Comparison of ENCODE assay signal across 19 cellular contexts in genomic region chr1:62317021-62317768, GRCh38. TPM values are rescaled to one million over a fixed set of nuclear protein-coding genes. Genes with fewer than 3 reads are reported as not detected.
DNase-seq lines count a peak whose midpoint lies in the region; ATAC-seq lines count a peak whose summit lies in the region.
"Had no signal": no experiment of that assay in that cellular context is flagged by ENCODE, and none has a peak within 500 bp of the region (broad histone marks: within the 10 kb centered on the region; RNA-seq: fewer than 3 reads in every experiment).

No MANE protein-coding gene starts in this region.

- H3K23ac ChIP-seq in trophoblast cell (ENCODE audit: low read length) (peak overlapping the region; percentile 67), mesenchymal stem cell (ENCODE audit: low read length in 2 of 2) (no peak overlapping the region)

- H4K8ac ChIP-seq in trophoblast cell (ENCODE audit: low read depth, low read length) = no peak overlapping the region
- no peak overlapping the region for H4K8ac ChIP-seq in mesenchymal stem cell (ENCODE audit: low read length)

- H3K4me1 ChIP-seq in trophoblast cell (ENCODE audit: control insufficient read depth in 1 of 2, insufficient read depth in 2 of 2, low read length in 2 of 2) (peaks cover 34 to 43% of the 10 kb centered on the region in 2 experiments), mesenchymal stem cell (ENCODE audit: control insufficient read depth, insufficient read depth, low read depth, low read length) (peaks cover 13% of the 10 kb centered on the region)
- H3K4me1 ChIP-seq: BLaER1 had no signal

- H4K91ac ChIP-seq in trophoblast cell (ENCODE audit: low read depth, low read length) (no peak overlapping the region), mesenchymal stem cell (ENCODE audit: low read length) (no peak overlapping the region)

- H3K4ac ChIP-seq in trophoblast cell (ENCODE audit: low read depth, low read length) (peak overlapping the region; percentile 30), mesenchymal stem cell (ENCODE audit: low read depth in 1 of 2, low read length in 2 of 2) (no peak overlapping the region)

- H2BK120ac ChIP-seq in trophoblast cell (ENCODE audit: insufficient read depth, low read length, poor library complexity) (no peak overlapping the region), mesenchymal stem cell (ENCODE audit: low read depth, low read length) (no peak overlapping the region)

- H2BK15ac ChIP-seq in mesenchymal stem cell (ENCODE audit: low read depth, poor library complexity, severe bottlenecking) = no peak overlapping the region

- no CpG with 5 or more reads among the region's 9 CpGs for WGBS in trophoblast cell (ENCODE audit: extremely low coverage, insufficient coverage, insufficient read length)
- 73% methylated on average over 8 of the region's 9 CpGs for WGBS in mesenchymal stem cell

- no peak overlapping the region for H3K27ac ChIP-seq in trophoblast cell (ENCODE audit: low read depth, low read length)
- H3K27ac ChIP-seq in mesenchymal stem cell (ENCODE audit: low read length, poor library complexity, severe bottlenecking) = no peak overlapping the region
- H3K27ac ChIP-seq: BLaER1, HL-60, Peyer's patch had no signal

- no peak overlapping the region for H2AFZ ChIP-seq in trophoblast cell (ENCODE audit: insufficient read depth, low read length, poor library complexity)
- no peak overlapping the region for H2AFZ ChIP-seq in mesenchymal stem cell (ENCODE audit: low read depth, low read length)

- no peak overlapping the region for H4K12ac ChIP-seq in trophoblast cell (ENCODE audit: low read depth, low read length)

- H3K79me2 ChIP-seq in trophoblast cell (ENCODE audit: control insufficient read depth, insufficient read depth, low read length, poor library complexity) = peaks cover 36% of the 10 kb centered on the region

- ATAC-seq in left lobe of liver (peak; percentile 66), HG03469 (IDR thresholded peaks at IDR 0.05; ENCODE audit: unreplicated experiment) (no peak)
- ATAC-seq: CD8-positive, alpha-beta T cell; Right ventricle myocardium inferior had no signal

- H3K4me2 ChIP-seq in trophoblast cell (ENCODE audit: low read length) (peak overlapping the region; percentile 84), mesenchymal stem cell (ENCODE audit: low read length, poor library complexity, severe bottlenecking) (no peak overlapping the region)
- H3K4me2 ChIP-seq: BLaER1, SK-N-SH had no signal

- H3K14ac ChIP-seq in trophoblast cell (ENCODE audit: low read length) (no peak overlapping the region), mesenchymal stem cell (ENCODE audit: low read length in 2 of 2) (no peak overlapping the region)

- H3K9me3 ChIP-seq in trophoblast cell (ENCODE audit: insufficient read depth, low read depth, low read length) (no peaks in the 10 kb centered on the region), mesenchymal stem cell (ENCODE audit: control insufficient read depth, low read length) (no peaks in the 10 kb centered on the region)
- H3K9me3 ChIP-seq: Peyer's patch, SK-N-SH had no signal

- H3K27me3 ChIP-seq in trophoblast cell (ENCODE audit: insufficient read depth, low read length) = no peaks in the 10 kb centered on the region
- peaks cover 64 to 74% of the 10 kb centered on the region in 2 experiments for H3K27me3 ChIP-seq in mesenchymal stem cell (ENCODE audit: control insufficient read depth in 1 of 2, insufficient read depth in 1 of 2, low read length in 2 of 2)

- H2AK5ac ChIP-seq in trophoblast cell (ENCODE audit: low read length) (no peak overlapping the region), mesenchymal stem cell (ENCODE audit: low read length, severe bottlenecking) (no peak overlapping the region)

- H2BK5ac ChIP-seq in trophoblast cell (ENCODE audit: low read depth, low read length, poor library complexity) (no peak overlapping the region), mesenchymal stem cell (ENCODE audit: low read depth, low read length, poor library complexity, severe bottlenecking) (no peak overlapping the region)

- H3K18ac ChIP-seq in trophoblast cell (ENCODE audit: low read length) (no peak overlapping the region), mesenchymal stem cell (ENCODE audit: low read depth in 1 of 2, low read length in 2 of 2) (no peak overlapping the region)

- DNase-seq in NCI-H524 (lab: John Stamatoyannopoulos, UW) (peak; percentile 35 to 40), NCI-H524 treated with DMSO at 0.1 percent for 48 hours (lab: John Stamatoyannopoulos, UW) (no peak), left lobe of liver (ENCODE audit: low spot score) (peak; percentile 52), trophoblast cell (no peak), OCI-M2 (lab: John Stamatoyannopoulos, UW; ENCODE audit: unreplicated experiment) (no peak), foreskin melanocyte (no peak), mesenchymal stem cell (no peak)
- DNase-seq: 8988T; CD8-positive, alpha-beta T cell; DMS79; H9; MV-4-11; NCI-H1417; Peyer's patch; SK-N-SH had no signal

- H3K79me1 ChIP-seq in trophoblast cell (ENCODE audit: low read length) = peaks cover 38% of the 10 kb centered on the region
- no peaks in the 10 kb centered on the region for H3K79me1 ChIP-seq in mesenchymal stem cell (replicated peaks; ENCODE audit: low read length, poor library complexity, severe bottlenecking)

- peaks cover 2 to 6% of the 10 kb centered on the region in 2 experiments for H3K36me3 ChIP-seq in trophoblast cell (ENCODE audit: control insufficient read depth in 1 of 2, insufficient read depth in 2 of 2, low read length in 2 of 2)
- no peaks in the 10 kb centered on the region for H3K36me3 ChIP-seq in mesenchymal stem cell (ENCODE audit: control insufficient read depth in 1 of 2, insufficient read depth in 2 of 2, low read depth in 1 of 2, low read length in 2 of 2)
- H3K36me3 ChIP-seq: BLaER1, Peyer's patch had no signal

- H3K9ac ChIP-seq in trophoblast cell (ENCODE audit: low read length) = peak overlapping the region; percentile 88
- no peak overlapping the region for H3K9ac ChIP-seq in mesenchymal stem cell (ENCODE audit: low read length)
- H3K9ac ChIP-seq: BLaER1, SK-N-SH had no signal

- H3K4me3 ChIP-seq in trophoblast cell (ENCODE audit: low read depth, low read length) (no peak overlapping the region), mesenchymal stem cell (ENCODE audit: insufficient read depth in 1 of 2, low read depth in 1 of 2, low read length in 2 of 2) (no peak overlapping the region)
- H3K4me3 ChIP-seq: BLaER1, Peyer's patch had no signal

- H2BK12ac ChIP-seq in trophoblast cell (ENCODE audit: low read length) = no peak overlapping the region
- H2BK12ac ChIP-seq in mesenchymal stem cell (ENCODE audit: low read length in 2 of 2) = no peak overlapping the region

RNA-seq across cellular contexts. Expression of gene KANK4, which starts 2.0 kb away (rescaled TPM):
- total RNA-seq in left lobe of liver = 2.4 TPM
- 41.0 and 46.4 TPM in 2 replicates for polyA plus RNA-seq in trophoblast cell (2013)
- not detected for polyA plus RNA-seq in mesenchymal stem cell (2013, experiment 1 of 2)
- polyA plus RNA-seq in mesenchymal stem cell (2013, experiment 2 of 2) = not detected
- total RNA-seq: CD8-positive, alpha-beta T cell had no signal
- polyA plus RNA-seq: SK-N-SH had no signal

Comparison
In these comparisons a context has a peak if more than half of its experiments do, and no peak if none do; other contexts are left out.
1. DNase-seq: peak in NCI-H524 (2 of 2) and left lobe of liver (single experiment); none in NCI-H524 treated with DMSO at 0.1 percent for 48 hours (single experiment), trophoblast cell (0 of 2), OCI-M2 (single experiment), foreskin melanocyte (single experiment) and mesenchymal stem cell (single experiment).